In genomic region chr1:30718636-30719405, GRCh38 we compare ENCODE assay signal across 1 cellular context.
TF ChIP-seq lines count a peak whose summit lies in the region.

No MANE protein-coding gene starts in this region.

TF ChIP-seq in HepG2, 621 proteins besides CTCF, POLR2A, EP300 and RAD21 (continued from another document and continues in another):
- peak; percentile 26 for TF ChIP-seq ZNF18 (CRISPR knock-in tag; IDR thresholded peaks at IDR 0.05; ENCODE audit: insufficient replicate concordance)
- TF ChIP-seq BORCS8-MEF2B (CRISPR knock-in tag; IDR thresholded peaks at IDR 0.05) = peak; percentile 82; the same call in 1 of the 2 replicates
- 0 out of 2 replicates have a peak, but pooled peaks have one; percentile 24 for TF ChIP-seq MAZ (IDR thresholded peaks at IDR 0.05; ENCODE audit: borderline replicate concordance, low read depth, low read length)
- TF ChIP-seq MAZ (CRISPR knock-in tag; IDR thresholded peaks at IDR 0.05; ENCODE audit: low read depth) = peak; percentile 82; the same call in 1 of the 2 replicates
- peak; percentile 94 for TF ChIP-seq KDM5B (CRISPR knock-in tag; IDR thresholded peaks at IDR 0.05; ENCODE audit: borderline replicate concordance)
- no peak for TF ChIP-seq HNF4A (CRISPR knock-in tag; IDR thresholded peaks at IDR 0.05)
- no peak for TF ChIP-seq ATF7 (IDR thresholded peaks at IDR 0.05)
- TF ChIP-seq ATF7 (CRISPR knock-in tag; IDR thresholded peaks at IDR 0.05) = peak; percentile 61; the same call in 1 of the 2 replicates
- no peak for TF ChIP-seq BRD4 (CRISPR knock-in tag; IDR thresholded peaks at IDR 0.05)
- no peak for TF ChIP-seq RORA (CRISPR knock-in tag; IDR thresholded peaks at IDR 0.05)
- 0 out of 2 replicates have a peak, but pooled peaks have one; percentile 77 for TF ChIP-seq MZF1 (CRISPR knock-in tag; IDR thresholded peaks at IDR 0.05; ENCODE audit: borderline replicate concordance)
- TF ChIP-seq DNMT1 (CRISPR knock-in tag; IDR thresholded peaks at IDR 0.05) = no peak
- 0 out of 2 replicates have a peak, but pooled peaks have one; percentile 19 for TF ChIP-seq ZNF329 (CRISPR knock-in tag; IDR thresholded peaks at IDR 0.05; ENCODE audit: low read depth)
- no peak for TF ChIP-seq ZMAT5 (CRISPR knock-in tag; IDR thresholded peaks at IDR 0.05; ENCODE audit: borderline replicate concordance, low read depth)
- TF ChIP-seq, protein P1, sequence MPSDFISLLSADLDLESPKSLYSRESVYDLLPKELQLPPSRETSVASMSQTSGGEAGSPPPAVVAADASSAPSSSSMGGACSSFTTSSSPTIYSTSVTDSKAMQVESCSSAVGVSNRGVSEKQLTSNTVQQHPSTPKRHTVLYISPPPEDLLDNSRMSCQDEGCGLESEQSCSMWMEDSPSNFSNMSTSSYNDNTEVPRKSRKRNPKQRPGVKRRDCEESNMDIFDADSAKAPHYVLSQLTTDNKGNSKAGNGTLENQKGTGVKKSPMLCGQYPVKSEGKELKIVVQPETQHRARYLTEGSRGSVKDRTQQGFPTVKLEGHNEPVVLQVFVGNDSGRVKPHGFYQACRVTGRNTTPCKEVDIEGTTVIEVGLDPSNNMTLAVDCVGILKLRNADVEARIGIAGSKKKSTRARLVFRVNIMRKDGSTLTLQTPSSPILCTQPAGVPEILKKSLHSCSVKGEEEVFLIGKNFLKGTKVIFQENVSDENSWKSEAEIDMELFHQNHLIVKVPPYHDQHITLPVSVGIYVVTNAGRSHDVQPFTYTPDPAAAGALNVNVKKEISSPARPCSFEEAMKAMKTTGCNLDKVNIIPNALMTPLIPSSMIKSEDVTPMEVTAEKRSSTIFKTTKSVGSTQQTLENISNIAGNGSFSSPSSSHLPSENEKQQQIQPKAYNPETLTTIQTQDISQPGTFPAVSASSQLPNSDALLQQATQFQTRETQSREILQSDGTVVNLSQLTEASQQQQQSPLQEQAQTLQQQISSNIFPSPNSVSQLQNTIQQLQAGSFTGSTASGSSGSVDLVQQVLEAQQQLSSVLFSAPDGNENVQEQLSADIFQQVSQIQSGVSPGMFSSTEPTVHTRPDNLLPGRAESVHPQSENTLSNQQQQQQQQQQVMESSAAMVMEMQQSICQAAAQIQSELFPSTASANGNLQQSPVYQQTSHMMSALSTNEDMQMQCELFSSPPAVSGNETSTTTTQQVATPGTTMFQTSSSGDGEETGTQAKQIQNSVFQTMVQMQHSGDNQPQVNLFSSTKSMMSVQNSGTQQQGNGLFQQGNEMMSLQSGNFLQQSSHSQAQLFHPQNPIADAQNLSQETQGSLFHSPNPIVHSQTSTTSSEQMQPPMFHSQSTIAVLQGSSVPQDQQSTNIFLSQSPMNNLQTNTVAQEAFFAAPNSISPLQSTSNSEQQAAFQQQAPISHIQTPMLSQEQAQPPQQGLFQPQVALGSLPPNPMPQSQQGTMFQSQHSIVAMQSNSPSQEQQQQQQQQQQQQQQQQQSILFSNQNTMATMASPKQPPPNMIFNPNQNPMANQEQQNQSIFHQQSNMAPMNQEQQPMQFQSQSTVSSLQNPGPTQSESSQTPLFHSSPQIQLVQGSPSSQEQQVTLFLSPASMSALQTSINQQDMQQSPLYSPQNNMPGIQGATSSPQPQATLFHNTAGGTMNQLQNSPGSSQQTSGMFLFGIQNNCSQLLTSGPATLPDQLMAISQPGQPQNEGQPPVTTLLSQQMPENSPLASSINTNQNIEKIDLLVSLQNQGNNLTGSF (CRISPR knock-in tag; IDR thresholded peaks at IDR 0.05) = peak; percentile 84; the same call in 1 of the 2 replicates
- TF ChIP-seq, protein P2, sequence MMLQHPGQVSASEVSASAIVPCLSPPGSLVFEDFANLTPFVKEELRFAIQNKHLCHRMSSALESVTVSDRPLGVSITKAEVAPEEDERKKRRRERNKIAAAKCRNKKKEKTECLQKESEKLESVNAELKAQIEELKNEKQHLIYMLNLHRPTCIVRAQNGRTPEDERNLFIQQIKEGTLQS (CRISPR knock-in tag; IDR thresholded peaks at IDR 0.05) = no peak
- TF ChIP-seq PAXIP1 (CRISPR knock-in tag; conservative IDR thresholded peaks at IDR 0.05) = peak; percentile 57
- TF ChIP-seq SMARCC2 (IDR thresholded peaks at IDR 0.05) = no peak
- TF ChIP-seq ARID2 (CRISPR knock-in tag; IDR thresholded peaks at IDR 0.05; ENCODE audit: borderline replicate concordance) = no peak
- peak; percentile 88; the same call in 1 of the 2 replicates for TF ChIP-seq ZNF558 (CRISPR knock-in tag; IDR thresholded peaks at IDR 0.05; ENCODE audit: borderline replicate concordance)
- 0 out of 2 replicates have a peak, but pooled peaks have one; percentile 41 for TF ChIP-seq ZNF44 (CRISPR knock-in tag; IDR thresholded peaks at IDR 0.05)
- no peak for TF ChIP-seq SRF (IDR thresholded peaks at IDR 0.05; ENCODE audit: low read depth, low read length)
- TF ChIP-seq, protein P3, sequence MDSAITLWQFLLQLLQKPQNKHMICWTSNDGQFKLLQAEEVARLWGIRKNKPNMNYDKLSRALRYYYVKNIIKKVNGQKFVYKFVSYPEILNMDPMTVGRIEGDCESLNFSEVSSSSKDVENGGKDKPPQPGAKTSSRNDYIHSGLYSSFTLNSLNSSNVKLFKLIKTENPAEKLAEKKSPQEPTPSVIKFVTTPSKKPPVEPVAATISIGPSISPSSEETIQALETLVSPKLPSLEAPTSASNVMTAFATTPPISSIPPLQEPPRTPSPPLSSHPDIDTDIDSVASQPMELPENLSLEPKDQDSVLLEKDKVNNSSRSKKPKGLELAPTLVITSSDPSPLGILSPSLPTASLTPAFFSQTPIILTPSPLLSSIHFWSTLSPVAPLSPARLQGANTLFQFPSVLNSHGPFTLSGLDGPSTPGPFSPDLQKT (CRISPR knock-in tag; IDR thresholded peaks at IDR 0.05; ENCODE audit: borderline replicate concordance) = peak; percentile 76; the same call in 1 of the 2 replicates
- TF ChIP-seq SYNCRIP (IDR thresholded peaks at IDR 0.05; ENCODE audit: insufficient read depth, low read depth, low read length) = no peak
- no peak for TF ChIP-seq ZNF362 (CRISPR knock-in tag; IDR thresholded peaks at IDR 0.05; ENCODE audit: borderline replicate concordance)
- no peak; the same call in 1 of the 2 replicates for TF ChIP-seq ZBTB37 (CRISPR knock-in tag; IDR thresholded peaks at IDR 0.05)
- TF ChIP-seq NFATC3 (CRISPR knock-in tag; IDR thresholded peaks at IDR 0.05) = peak; percentile 71; the same call in 1 of the 2 replicates
- TF ChIP-seq ZNF205 (CRISPR knock-in tag; IDR thresholded peaks at IDR 0.05) = 0 out of 2 replicates have a peak, but pooled peaks have one; percentile 47
- no peak for TF ChIP-seq SMYD3 (CRISPR knock-in tag; IDR thresholded peaks at IDR 0.05)
- TF ChIP-seq, protein P4, sequence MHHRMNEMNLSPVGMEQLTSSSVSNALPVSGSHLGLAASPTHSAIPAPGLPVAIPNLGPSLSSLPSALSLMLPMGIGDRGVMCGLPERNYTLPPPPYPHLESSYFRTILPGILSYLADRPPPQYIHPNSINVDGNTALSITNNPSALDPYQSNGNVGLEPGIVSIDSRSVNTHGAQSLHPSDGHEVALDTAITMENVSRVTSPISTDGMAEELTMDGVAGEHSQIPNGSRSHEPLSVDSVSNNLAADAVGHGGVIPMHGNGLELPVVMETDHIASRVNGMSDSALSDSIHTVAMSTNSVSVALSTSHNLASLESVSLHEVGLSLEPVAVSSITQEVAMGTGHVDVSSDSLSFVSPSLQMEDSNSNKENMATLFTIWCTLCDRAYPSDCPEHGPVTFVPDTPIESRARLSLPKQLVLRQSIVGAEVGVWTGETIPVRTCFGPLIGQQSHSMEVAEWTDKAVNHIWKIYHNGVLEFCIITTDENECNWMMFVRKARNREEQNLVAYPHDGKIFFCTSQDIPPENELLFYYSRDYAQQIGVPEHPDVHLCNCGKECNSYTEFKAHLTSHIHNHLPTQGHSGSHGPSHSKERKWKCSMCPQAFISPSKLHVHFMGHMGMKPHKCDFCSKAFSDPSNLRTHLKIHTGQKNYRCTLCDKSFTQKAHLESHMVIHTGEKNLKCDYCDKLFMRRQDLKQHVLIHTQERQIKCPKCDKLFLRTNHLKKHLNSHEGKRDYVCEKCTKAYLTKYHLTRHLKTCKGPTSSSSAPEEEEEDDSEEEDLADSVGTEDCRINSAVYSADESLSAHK (CRISPR knock-in tag; IDR thresholded peaks at IDR 0.05; ENCODE audit: borderline replicate concordance) = no peak
- TF ChIP-seq YEATS2 (CRISPR knock-in tag; IDR thresholded peaks at IDR 0.05; ENCODE audit: borderline replicate concordance) = peak; percentile 70
- no peak for TF ChIP-seq PAF1 (CRISPR knock-in tag; IDR thresholded peaks at IDR 0.05)
- 0 out of 2 replicates have a peak, but pooled peaks have one; percentile 69 for TF ChIP-seq ZFYVE20 (CRISPR knock-in tag; IDR thresholded peaks at IDR 0.05; ENCODE audit: borderline replicate concordance, low read depth)
- TF ChIP-seq ZNF337 (CRISPR knock-in tag; IDR thresholded peaks at IDR 0.05; ENCODE audit: borderline replicate concordance, low read depth) = no peak
- peak; percentile 76 for TF ChIP-seq SRSF1 (optimal IDR thresholded peaks at IDR 0.05; ENCODE audit: low read depth, low read length)
- peak; percentile 65; the same call in 1 of the 2 replicates for TF ChIP-seq PITX1 (CRISPR knock-in tag; IDR thresholded peaks at IDR 0.05)
- peak; percentile 86 for TF ChIP-seq ZNF501 (CRISPR knock-in tag; IDR thresholded peaks at IDR 0.05)
- TF ChIP-seq, protein P5, sequence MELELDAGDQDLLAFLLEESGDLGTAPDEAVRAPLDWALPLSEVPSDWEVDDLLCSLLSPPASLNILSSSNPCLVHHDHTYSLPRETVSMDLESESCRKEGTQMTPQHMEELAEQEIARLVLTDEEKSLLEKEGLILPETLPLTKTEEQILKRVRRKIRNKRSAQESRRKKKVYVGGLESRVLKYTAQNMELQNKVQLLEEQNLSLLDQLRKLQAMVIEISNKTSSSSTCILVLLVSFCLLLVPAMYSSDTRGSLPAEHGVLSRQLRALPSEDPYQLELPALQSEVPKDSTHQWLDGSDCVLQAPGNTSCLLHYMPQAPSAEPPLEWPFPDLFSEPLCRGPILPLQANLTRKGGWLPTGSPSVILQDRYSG (CRISPR knock-in tag; IDR thresholded peaks at IDR 0.05) = 0 out of 2 replicates have a peak, but pooled peaks have one; percentile 57
